ENCODE assay signal across 14 cellular contexts in genomic region chr15:42499888-42500609, GRCh38. TPM values are rescaled to one million over a fixed set of nuclear protein-coding genes. Genes with fewer than 3 reads are reported as not detected.
DNase-seq lines count a peak whose midpoint lies in the region; ATAC-seq and TF ChIP-seq lines count a peak whose summit lies in the region.
"Had no signal": no experiment of that assay in that cellular context is flagged by ENCODE, and none has a peak within 500 bp of the region (broad histone marks: within the 10 kb centered on the region; RNA-seq: fewer than 3 reads in every experiment).

No MANE protein-coding gene starts in this region.

- H3K36me3 Mint-ChIP-seq in chondrocyte (ENCODE audit: low read depth) = no peaks in the 10 kb centered on the region

- H3K9me3 ChIP-seq in HUES6 (ENCODE audit: control insufficient read depth, insufficient read depth, low read depth, low read length) = no peaks in the 10 kb centered on the region
- H3K9me3 ChIP-seq in neutrophil = no peaks in the 10 kb centered on the region

- peak; percentile 8 for DNase-seq in A172 (ENCODE audit: low spot score)
- DNase-seq in chondrocyte (ENCODE audit: low spot score) = no peak
- no peak for DNase-seq in stimulated activated CD4-positive, alpha-beta T cell treated with anti-CD3 and anti-CD28 coated beads, Interleukin-4, amount 100 ng/mL, for 24 hours
- DNase-seq: activated naive CD4-positive, alpha-beta T cell treated with anti-CD3 and anti-CD28 coated beads, Interleukin-2, amount 10 ng/mL, durations not matched to agents 7 days and 5 days; H7; midbrain; NCI-H526 treated with DMSO at 0.1 percent for 48 hours had no signal

- H3K27me3 Mint-ChIP-seq in chondrocyte (ENCODE audit: low read depth) = no peaks in the 10 kb centered on the region
- H3K27me3 Mint-ChIP-seq: activated naive CD4-positive, alpha-beta T cell treated with anti-CD3 and anti-CD28 coated beads, Interleukin-2, amount 10 ng/mL, durations not matched to agents 7 days and 5 days had no signal

- peaks cover 54% of the 10 kb centered on the region for H3K4me1 Mint-ChIP-seq in chondrocyte (ENCODE audit: low read depth)

- H3K9me3 Mint-ChIP-seq in chondrocyte (ENCODE audit: low read depth) = no peaks in the 10 kb centered on the region
- H3K9me3 Mint-ChIP-seq: activated naive CD4-positive, alpha-beta T cell treated with anti-CD3 and anti-CD28 coated beads, Interleukin-2, amount 10 ng/mL, durations not matched to agents 7 days and 5 days had no signal

- H3K4me3 Mint-ChIP-seq in chondrocyte (ENCODE audit: unreplicated experiment) = no peak overlapping the region
- H3K4me3 Mint-ChIP-seq: activated naive CD4-positive, alpha-beta T cell treated with anti-CD3 and anti-CD28 coated beads, Interleukin-2, amount 10 ng/mL, durations not matched to agents 7 days and 5 days had no signal

- no peaks in the 10 kb centered on the region for H3K36me3 ChIP-seq in HUES6 (ENCODE audit: control insufficient read depth, insufficient read depth, low read length)
- peaks cover 5% of the 10 kb centered on the region for H3K36me3 ChIP-seq in neutrophil

- H3K4me3 ChIP-seq in HUES6 (ENCODE audit: low read depth, low read length) (no peak overlapping the region), neutrophil (ENCODE audit: low read depth in 1 of 2, low read length in 1 of 2) (no peak overlapping the region)

- H3K27ac ChIP-seq in HUES6 (ENCODE audit: low read depth, low read length) = peak overlapping the region; percentile 50; the same call in 1 of the 2 replicates
- peak overlapping the region; percentile 59 for H3K27ac ChIP-seq in neutrophil
- H3K27ac ChIP-seq: C4-2B, VCaP had no signal

- H3K27me3 ChIP-seq in HUES6 (ENCODE audit: control insufficient read depth, insufficient read depth, low read length) = no peaks in the 10 kb centered on the region
- no peaks in the 10 kb centered on the region for H3K27me3 ChIP-seq in neutrophil

- peaks cover 37% of the 10 kb centered on the region for H3K4me1 ChIP-seq in HUES6 (ENCODE audit: control insufficient read depth, insufficient read depth, low read length)
- peaks cover 54 to 66% of the 10 kb centered on the region in 2 experiments for H3K4me1 ChIP-seq in neutrophil (ENCODE audit: control insufficient read depth in 1 of 2, insufficient read depth in 1 of 2, low read depth in 1 of 2, low read length in 1 of 2)

- ATAC-seq in GM18519 (IDR thresholded peaks at IDR 0.05; ENCODE audit: low FRiP score, unreplicated experiment) (no peak), GM21360 (IDR thresholded peaks at IDR 0.05; ENCODE audit: unreplicated experiment) (no peak), GM19324 (IDR thresholded peaks at IDR 0.05; ENCODE audit: low FRiP score, unreplicated experiment) (no peak)

- TF ChIP-seq CTCF in chondrocyte (IDR thresholded peaks at IDR 0.05) (no peak), neutrophil (IDR thresholded peaks at IDR 0.05) (no peak)

- peak overlapping the region; percentile 82 for H3K27ac Mint-ChIP-seq in chondrocyte (ENCODE audit: unreplicated experiment)
- H3K27ac Mint-ChIP-seq: activated naive CD4-positive, alpha-beta T cell treated with anti-CD3 and anti-CD28 coated beads, Interleukin-2, amount 10 ng/mL, durations not matched to agents 7 days and 5 days had no signal

- H3K9ac ChIP-seq in HUES6 (ENCODE audit: low read length) = peak overlapping the region; percentile 11

RNA-seq across cellular contexts. Expression of gene SNAP23, which starts 4.6 kb away (rescaled TPM):
- 64.1 and 77.1 TPM in 2 replicates for total RNA-seq in A172 (2014; rRNA removed; shearing (Covaris generic))
- 66.0 to 85.6 TPM (median 74.0 TPM) in 3 replicates for total RNA-seq in chondrocyte

RNA-seq across cellular contexts. Expression of gene ZNF106, which starts 9.1 kb away (rescaled TPM):
- total RNA-seq in A172 (2014; rRNA removed; shearing (Covaris generic)) = 37.4 and 45.4 TPM in 2 replicates
- total RNA-seq in chondrocyte = 57.6 to 80.2 TPM (median 58.1 TPM) in 3 replicates

RNA-seq across cellular contexts. Expression of gene LRRC57, which starts 48.5 kb away (rescaled TPM):
- total RNA-seq in A172 (2014; rRNA removed; shearing (Covaris generic)) = 13.2 and 14.6 TPM in 2 replicates
- total RNA-seq in chondrocyte = 30.4 to 32.4 TPM (median 31.9 TPM) in 3 replicates

RNA-seq across cellular contexts. Expression of gene HAUS2, which starts 48.6 kb away (rescaled TPM):
- total RNA-seq in A172 (2014; rRNA removed; shearing (Covaris generic)) = 45.6 and 54.5 TPM in 2 replicates
- 18.5 to 22.5 TPM (median 21.7 TPM) in 3 replicates for total RNA-seq in chondrocyte
